ENCODE assay signal across 19 cellular contexts in the genomic region with DNA sequence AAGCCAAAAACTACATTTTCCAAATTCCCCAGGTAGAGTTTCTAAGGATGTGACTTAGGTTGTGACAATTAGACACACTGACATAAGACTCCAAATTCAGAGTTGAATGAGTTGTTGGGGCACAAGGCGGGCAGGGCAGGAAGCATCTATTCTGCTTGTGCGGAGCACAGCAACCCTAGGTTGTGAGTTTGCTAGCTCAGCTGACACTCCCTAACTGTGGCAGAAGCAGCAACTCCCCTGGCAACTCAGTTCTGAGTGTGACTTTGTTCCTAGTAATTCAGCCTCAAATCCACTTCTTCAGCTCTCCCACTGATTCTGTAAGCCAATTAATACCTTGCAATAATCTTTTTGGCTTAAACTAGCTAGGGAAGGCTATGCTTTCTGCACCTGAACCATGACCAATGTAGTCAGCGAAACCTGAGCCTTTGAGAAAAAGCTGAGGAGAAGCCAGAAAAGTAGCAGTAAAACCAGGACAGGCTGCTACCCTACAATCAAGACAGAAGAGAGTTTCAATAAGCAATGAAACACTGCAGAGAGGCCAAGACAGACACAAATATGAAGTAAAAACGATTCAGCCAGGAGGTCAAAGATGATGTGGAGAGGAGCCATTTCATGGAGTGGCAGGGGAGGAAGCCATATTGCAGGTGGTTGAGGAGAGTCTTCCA. TPM values are rescaled to one million over a fixed set of nuclear protein-coding genes. Genes with fewer than 3 reads are reported as not detected.
DNase-seq lines count a peak whose midpoint lies in the region; ATAC-seq, FAIRE-seq and TF ChIP-seq lines count a peak whose summit lies in the region.
"Had no signal": no experiment of that assay in that cellular context is flagged by ENCODE, and none has a peak within 500 bp of the region (broad histone marks: within the 10 kb centered on the region; RNA-seq: fewer than 3 reads in every experiment).

No MANE protein-coding gene starts in this region.

- no peak for ATAC-seq in HG03565 (IDR thresholded peaks at IDR 0.05; ENCODE audit: unreplicated experiment)
- ATAC-seq: left lobe of liver; stimulated activated naive CD8-positive, alpha-beta T cell treated with anti-CD3 and anti-CD28 coated beads, Interleukin-15, Interleukin-2, amounts not matched to agents 100 U/mL and 50 U/mL, for 24 hours had no signal

- H4K20me1 ChIP-seq in neural progenitor cell (ENCODE audit: low read depth) (no peaks in the 10 kb centered on the region), GM23248 (ENCODE audit: insufficient read depth) (no peaks in the 10 kb centered on the region)

- no peak overlapping the region for H3K27ac ChIP-seq in CD8-positive, alpha-beta memory T cell (ENCODE audit: low read depth, low read length)
- H3K27ac ChIP-seq in neural progenitor cell (no peak overlapping the region), uterus (no peak overlapping the region), GM23248 (no peak overlapping the region)
- H3K27ac ChIP-seq: cardiac muscle cell had no signal

- H3K27me3 Mint-ChIP-seq in CD8-positive, alpha-beta memory T cell, result no peaks in the 10 kb centered on the region
- H3K27me3 Mint-ChIP-seq in brain (peaks cover 5% of the 10 kb centered on the region), neural progenitor cell (ENCODE audit: insufficient read depth, low read depth) (no peaks in the 10 kb centered on the region)

- peaks cover 45 to 57% (median 51%) of the 10 kb centered on the region in 3 donors for H3K4me1 Mint-ChIP-seq in CD8-positive, alpha-beta memory T cell
- H3K4me1 Mint-ChIP-seq in brain, result peaks cover 37% of the 10 kb centered on the region
- H3K4me1 Mint-ChIP-seq in neural progenitor cell, result peaks cover 55% of the 10 kb centered on the region

- no peaks in the 10 kb centered on the region for H3K9me2 ChIP-seq in GM23248 (ENCODE audit: insufficient read depth)

- peaks cover 56% of the 10 kb centered on the region for H3K4me1 ChIP-seq in CD8-positive, alpha-beta memory T cell (ENCODE audit: insufficient read depth, low read length)
- H3K4me1 ChIP-seq in neural progenitor cell (peaks cover 21% of the 10 kb centered on the region), uterus (no peaks in the 10 kb centered on the region), GM23248 (ENCODE audit: insufficient read depth) (no peaks in the 10 kb centered on the region)

- DNase-seq in CD8-positive, alpha-beta memory T cell, result no peak
- DNase-seq in GM12891 (ENCODE audit: insufficient read length, low spot score), result no peak
- DNase-seq in neural progenitor cell (ENCODE audit: low spot score), result no peak
- no peak for DNase-seq in uterus
- no peak for DNase-seq in GM23248
- DNase-seq: activated naive CD8-positive, alpha-beta T cell treated with anti-CD3 and anti-CD28 coated beads, Interleukin-2, amount 10 ng/mL, durations not matched to agents 7 days and 5 days; effector CD4-positive, alpha-beta T cell; EL; hypothalamus; NCI-H1930; NCI-H748 treated with DMSO at 0.1 percent for 48 hours; stimulated activated CD4-positive, alpha-beta T cell treated with anti-CD3 and anti-CD28 coated beads, Interleukin-12 subunit alpha, Interleukin-12 subunit beta, amount 100 ng/mL, for 4 hours; stimulated activated naive CD8-positive, alpha-beta T cell treated with anti-CD3 and anti-CD28 coated beads, Interleukin-15, Interleukin-2, amounts not matched to agents 100 U/mL and 50 U/mL, for 24 hours; T-helper 2 cell had no signal

- no peak overlapping the region for H3K9ac ChIP-seq in neural progenitor cell
- H3K9ac ChIP-seq in GM23248, result no peak overlapping the region

- no peak for TF ChIP-seq CTCF in brain (conservative IDR thresholded peaks at IDR 0.05)
- no peak for TF ChIP-seq CTCF in neural progenitor cell (IDR thresholded peaks at IDR 0.05)
- no peak for TF ChIP-seq CTCF in uterus (IDR thresholded peaks at IDR 0.05)

- H3F3A ChIP-seq in neural progenitor cell (ENCODE audit: low read depth) (peaks cover 12% of the 10 kb centered on the region), GM23248 (ENCODE audit: insufficient read depth) (no peaks in the 10 kb centered on the region)

- FAIRE-seq in GM12891 (lab: Jason Lieb, UNC), result peak; percentile 57
- FAIRE-seq: H54 had no signal

- H2AFZ ChIP-seq in neural progenitor cell (replicated peaks) (peak overlapping the region; percentile 76), GM23248 (no peak overlapping the region)

- H3K27ac Mint-ChIP-seq in CD8-positive, alpha-beta memory T cell, result peak overlapping the region; percentile 24 to 85 (median 68)
- peak overlapping the region in 3 of 5 experiments; percentile 36 to 83 (median 71) for H3K27ac Mint-ChIP-seq in brain
- peak overlapping the region; percentile 72 for H3K27ac Mint-ChIP-seq in neural progenitor cell
- H3K27ac Mint-ChIP-seq: activated naive CD8-positive, alpha-beta T cell treated with anti-CD3 and anti-CD28 coated beads, Interleukin-2, amount 10 ng/mL, durations not matched to agents 7 days and 5 days had no signal

- no peaks in the 10 kb centered on the region for H3K36me3 ChIP-seq in CD8-positive, alpha-beta memory T cell (ENCODE audit: insufficient read depth, low read length)
- H3K36me3 ChIP-seq in neural progenitor cell, result no peaks in the 10 kb centered on the region
- no peaks in the 10 kb centered on the region for H3K36me3 ChIP-seq in uterus
- H3K36me3 ChIP-seq in GM23248 (ENCODE audit: low read depth), result no peaks in the 10 kb centered on the region
- H3K36me3 ChIP-seq: cardiac muscle cell had no signal

- no peaks in the 10 kb centered on the region for H3K9me3 ChIP-seq in CD8-positive, alpha-beta memory T cell (ENCODE audit: low read length)
- H3K9me3 ChIP-seq in neural progenitor cell (ENCODE audit: low read depth) (no peaks in the 10 kb centered on the region), uterus (no peaks in the 10 kb centered on the region), GM23248 (ENCODE audit: low read depth) (no peaks in the 10 kb centered on the region)

- peaks cover 0 to 1% (median 0%) of the 10 kb centered on the region in 3 donors for H3K36me3 Mint-ChIP-seq in CD8-positive, alpha-beta memory T cell
- H3K36me3 Mint-ChIP-seq in brain (no peaks in the 10 kb centered on the region), neural progenitor cell (no peaks in the 10 kb centered on the region)
- H3K36me3 Mint-ChIP-seq: activated naive CD8-positive, alpha-beta T cell treated with anti-CD3 and anti-CD28 coated beads, Interleukin-2, amount 10 ng/mL, durations not matched to agents 7 days and 5 days had no signal

- POLR2A ChIA-PET in CD8-positive, alpha-beta memory T cell (lab: Charles Lee), result no interaction called here

- no peaks in the 10 kb centered on the region for H3K27me3 ChIP-seq in CD8-positive, alpha-beta memory T cell (ENCODE audit: insufficient read depth, low read length, poor library complexity, severe bottlenecking)
- no peaks in the 10 kb centered on the region for H3K27me3 ChIP-seq in neural progenitor cell
- no peaks in the 10 kb centered on the region for H3K27me3 ChIP-seq in uterus
- H3K27me3 ChIP-seq in GM23248 (replicated peaks; ENCODE audit: insufficient read depth), result no peaks in the 10 kb centered on the region
- H3K27me3 ChIP-seq: cardiac muscle cell had no signal

- TF ChIP-seq POLR2A in GM12891 (IDR thresholded peaks at IDR 0.05; ENCODE audit: low read depth, low read length) (no peak), uterus (IDR thresholded peaks at IDR 0.05) (no peak)

- in situ Hi-C loops in GM23248 (cut with MboI), result no loop called here

- WGBS in GM23248 (ENCODE audit: low coverage in 1 of 2, low lambda C conversion rate in 2 of 2, missing lambda C conversion rate in 2 of 2), 2 experiments, result 67 to 71% methylated on average over 4 of the region's 4 CpGs

- H3K4me2 ChIP-seq in neural progenitor cell, result peak overlapping the region; percentile 40
- no peak overlapping the region for H3K4me2 ChIP-seq in GM23248 (ENCODE audit: unreplicated experiment)

- H3K9me3 Mint-ChIP-seq in CD8-positive, alpha-beta memory T cell, result no peaks in the 10 kb centered on the region
- H3K9me3 Mint-ChIP-seq in brain (no peaks in the 10 kb centered on the region), neural progenitor cell (no peaks in the 10 kb centered on the region)
- H3K9me3 Mint-ChIP-seq: activated naive CD8-positive, alpha-beta T cell treated with anti-CD3 and anti-CD28 coated beads, Interleukin-2, amount 10 ng/mL, durations not matched to agents 7 days and 5 days had no signal

- H3K4me3 ChIP-seq in CD8-positive, alpha-beta memory T cell (ENCODE audit: low read length), result no peak overlapping the region
- no peak overlapping the region for H3K4me3 ChIP-seq in neural progenitor cell
- no peak overlapping the region for H3K4me3 ChIP-seq in uterus
- no peak overlapping the region for H3K4me3 ChIP-seq in GM23248
- H3K4me3 ChIP-seq: cardiac muscle cell had no signal

- intact Hi-C loops in uterus (cut with DNase I; ENCODE audit: low total_unique reads), result no loop called here

- H3K79me2 ChIP-seq in neural progenitor cell (ENCODE audit: low read depth), result no peaks in the 10 kb centered on the region
- H3K79me2 ChIP-seq in GM23248 (ENCODE audit: insufficient read depth), result no peaks in the 10 kb centered on the region

- CTCF ChIA-PET in CD8-positive, alpha-beta memory T cell (lab: Charles Lee), result no interaction called here

- peak overlapping the region in 3 of 7 donors; percentile 15 to 49 (median 30) for H3K4me3 Mint-ChIP-seq in CD8-positive, alpha-beta memory T cell
- H3K4me3 Mint-ChIP-seq in brain, result peak overlapping the region in 1 of 5 experiments; percentile 36
- peak overlapping the region; percentile 56 for H3K4me3 Mint-ChIP-seq in neural progenitor cell
- H3K4me3 Mint-ChIP-seq: activated naive CD8-positive, alpha-beta T cell treated with anti-CD3 and anti-CD28 coated beads, Interleukin-2, amount 10 ng/mL, durations not matched to agents 7 days and 5 days had no signal

TF ChIP-seq in GM12891, 5 proteins besides CTCF, POLR2A, EP300 and RAD21 (continues in another document):
- no peak for TF ChIP-seq POLR2AphosphoS5 (IDR thresholded peaks at IDR 0.05; ENCODE audit: low read depth, low read length)
- no peak for TF ChIP-seq TAF1 (IDR thresholded peaks at IDR 0.05; ENCODE audit: low read depth, low read length)

RNA-seq across cellular contexts. Expression of a gene that starts 30.0 kb away (rescaled TPM):
- 10 to 100 TPM; 10.2 to 11.7 TPM for total RNA-seq in CD8-positive, alpha-beta memory T cell
- polyA plus RNA-seq in CD8-positive, alpha-beta memory T cell, result 17.9 TPM
- 8.6 TPM for polyA plus RNA-seq in GM12891 (2012; ENCODE audit: low read depth, missing spikeins)
- polyA plus RNA-seq in brain (ENCODE audit: insufficient read depth, low read depth, low replicate concordance), result 63.5 TPM
- total RNA-seq in neural progenitor cell (ENCODE audit: low replicate concordance), result 16.9 and 17.7 TPM in 2 replicates
- 10 to 100 TPM; 12.3 to 24.7 (median 13.9) TPM for total RNA-seq in uterus
- 1.5 and 3.4 TPM in 2 replicates for total RNA-seq in GM23248 (2014; rRNA removed; shearing (Covaris generic))
- polyA plus RNA-seq in GM23248 (2016; fragmentation: Nextera tagmentation; extraction: Ambion mirVana), result 1.8 and 2.5 TPM in 2 replicates

RNA-seq across cellular contexts. Expression of a gene that starts 47.4 kb away (rescaled TPM):
- 100 to 1,000 TPM; 262 to 263 TPM for total RNA-seq in CD8-positive, alpha-beta memory T cell
- polyA plus RNA-seq in CD8-positive, alpha-beta memory T cell, result 59.0 TPM
- polyA plus RNA-seq in GM12891 (2012; ENCODE audit: low read depth, missing spikeins), result 107 TPM
- polyA plus RNA-seq in brain (ENCODE audit: insufficient read depth, low read depth, low replicate concordance) (134 TPM), GM23248 (2016; fragmentation: Nextera tagmentation; extraction: Ambion mirVana) (29.8 and 30.6 TPM in 2 replicates)
- total RNA-seq in neural progenitor cell (ENCODE audit: low replicate concordance) (224 and 246 TPM in 2 replicates), uterus (100 to 1,000 TPM in 1 of 4 donors, 10 to 100 TPM in 3; 21.8 to 120 (median 64.7) TPM)
- 41.8 and 54.9 TPM in 2 replicates for total RNA-seq in GM23248 (2014; rRNA removed; shearing (Covaris generic))
